ENCODE assay signal across 10 cellular contexts in genomic region chr14:31204593-31205534, GRCh38. TPM values are rescaled to one million over a fixed set of nuclear protein-coding genes. Genes with fewer than 3 reads are reported as not detected.
DNase-seq lines count a peak whose midpoint lies in the region; ATAC-seq and TF ChIP-seq lines count a peak whose summit lies in the region.
"Had no signal": no experiment of that assay in that cellular context is flagged by ENCODE, and none has a peak within 500 bp of the region (broad histone marks: within the 10 kb centered on the region; RNA-seq: fewer than 3 reads in every experiment).

No MANE protein-coding gene starts in this region.

- intact Hi-C loops in head of caudate nucleus (cut with DNase I) = loop anchor here (5.0 kb wide), 1 partner anchor 178 kb away; the partner anchor contains the start of genes AP4S1 and STRN3

- peaks cover 21% of the 10 kb centered on the region for H3K36me3 ChIP-seq in CD4-positive, CD25-positive, alpha-beta regulatory T cell (ENCODE audit: control insufficient read depth, insufficient read depth, low read length)
- peaks cover 4% of the 10 kb centered on the region for H3K36me3 ChIP-seq in ectodermal cell (ENCODE audit: control insufficient read depth, insufficient read depth, low read length)

- POLR2A ChIA-PET in RWPE1 (lab: Yijun Ruan, JAX; ENCODE audit: low non-redundant PET) = no interaction called here

- no peak for ATAC-seq in CD4-positive, CD25-positive, alpha-beta regulatory T cell (ENCODE audit: low read depth in 2 of 2)

- H3K27me3 Mint-ChIP-seq in CD4-positive, CD25-positive, alpha-beta regulatory T cell = peaks cover 8% of the 10 kb centered on the region
- no peaks in the 10 kb centered on the region for H3K27me3 Mint-ChIP-seq in nephron progenitor cell (ENCODE audit: low read depth, poor library complexity)

- CTCF ChIA-PET in RWPE1 (lab: Yijun Ruan, JAX) = interaction anchor here (0.7 kb wide), 1 partner anchor 174 kb away, joined by 3 read pairs; no protein-coding TSS in a partner anchor

- peaks cover 35% of the 10 kb centered on the region for H3K36me3 Mint-ChIP-seq in CD4-positive, CD25-positive, alpha-beta regulatory T cell
- peaks cover 51% of the 10 kb centered on the region for H3K36me3 Mint-ChIP-seq in nephron progenitor cell (ENCODE audit: low read depth)

- no peak for TF ChIP-seq POLR2A in NB4 (IDR thresholded peaks at IDR 0.05; ENCODE audit: extremely low read depth, insufficient read length)

- no peak for DNase-seq in CD4-positive, CD25-positive, alpha-beta regulatory T cell
- DNase-seq in NB4 (ENCODE audit: low read depth) (no peak), nephron progenitor cell (no peak), MV-4-11 (lab: John Stamatoyannopoulos, UW) (no peak), head of caudate nucleus (no peak), HPDE6-E6E7 (ENCODE audit: extremely low spot score) (no peak), RWPE1 (ENCODE audit: low spot score) (no peak)
- DNase-seq: activated gamma-delta T cell treated with Interleukin-2 at 50 U/mL for 16 hours, substantia nigra had no signal

- no peaks in the 10 kb centered on the region for H3K27me3 ChIP-seq in CD4-positive, CD25-positive, alpha-beta regulatory T cell (ENCODE audit: control insufficient read depth, insufficient read depth, low read length)
- H3K27me3 ChIP-seq in ectodermal cell (ENCODE audit: control insufficient read depth, insufficient read depth, low read length, poor library complexity, severe bottlenecking) = no peaks in the 10 kb centered on the region

- TF ChIP-seq CTCF in NB4 (IDR thresholded peaks at IDR 0.05; ENCODE audit: low read depth, low read length) (no peak), nephron progenitor cell (IDR thresholded peaks at IDR 0.05) (no peak), RWPE1 (conservative IDR thresholded peaks at IDR 0.05; ENCODE audit: low read depth) (no peak)

- H3K9me3 ChIP-seq in CD4-positive, CD25-positive, alpha-beta regulatory T cell (ENCODE audit: control insufficient read depth in 2 of 2, low read length in 2 of 2) = no peaks in the 10 kb centered on the region
- no peaks in the 10 kb centered on the region for H3K9me3 ChIP-seq in ectodermal cell (ENCODE audit: control insufficient read depth, low read length)

- peaks cover 29 to 73% (median 53%) of the 10 kb centered on the region in 4 donors for H3K4me1 Mint-ChIP-seq in CD4-positive, CD25-positive, alpha-beta regulatory T cell
- peaks cover 44% of the 10 kb centered on the region for H3K4me1 Mint-ChIP-seq in nephron progenitor cell

- peak overlapping the region; percentile 91 for H3K4me3 ChIP-seq in CD4-positive, CD25-positive, alpha-beta regulatory T cell (ENCODE audit: low read depth, low read length)
- H3K4me3 ChIP-seq in NB4 (ENCODE audit: low read depth, low read length) (peak overlapping the region; percentile 96), ectodermal cell (ENCODE audit: insufficient read depth, low read depth, low read length) (peak overlapping the region; percentile 74)

- WGBS in ectodermal cell, 2 experiments = 78 to 95% methylated on average over 3 of the region's 3 CpGs

- H3K4me3 Mint-ChIP-seq in CD4-positive, CD25-positive, alpha-beta regulatory T cell = peak overlapping the region; percentile 85 to 92 (median 89)
- H3K4me3 Mint-ChIP-seq in nephron progenitor cell = peak overlapping the region; percentile 90

- H3K27ac Mint-ChIP-seq in CD4-positive, CD25-positive, alpha-beta regulatory T cell = peak overlapping the region in 1 of 3 donors; percentile 65
- no peak overlapping the region for H3K27ac Mint-ChIP-seq in nephron progenitor cell

- peaks cover 37% of the 10 kb centered on the region for H3K4me1 ChIP-seq in CD4-positive, CD25-positive, alpha-beta regulatory T cell (ENCODE audit: control insufficient read depth, insufficient read depth, low read length, poor library complexity, severe bottlenecking)
- peaks cover 5% of the 10 kb centered on the region for H3K4me1 ChIP-seq in ectodermal cell (ENCODE audit: control insufficient read depth, insufficient read depth, low read length)

- peak overlapping the region; percentile 21 for H3K27ac ChIP-seq in CD4-positive, CD25-positive, alpha-beta regulatory T cell (ENCODE audit: insufficient read depth, low read length, poor library complexity, severe bottlenecking)
- H3K27ac ChIP-seq in ectodermal cell (ENCODE audit: insufficient read depth, low read depth, low read length, poor library complexity, severe bottlenecking) (no peak overlapping the region), RWPE1 (no peak overlapping the region)

- H3K9me3 Mint-ChIP-seq in CD4-positive, CD25-positive, alpha-beta regulatory T cell = peaks cover 0 to 2% (median 0%) of the 10 kb centered on the region in 7 donors
- peaks cover 6% of the 10 kb centered on the region for H3K9me3 Mint-ChIP-seq in nephron progenitor cell

RNA-seq across cellular contexts. Expression of gene HECTD1, which starts 2.7 kb away (rescaled TPM):
- 172 TPM for total RNA-seq in CD4-positive, CD25-positive, alpha-beta regulatory T cell
- polyA plus RNA-seq in CD4-positive, CD25-positive, alpha-beta regulatory T cell = 10 to 100 TPM; 25.3 to 29.3 (median 27.0) TPM
- 96.5 TPM for polyA plus RNA-seq in ectodermal cell (2013, experiment 1 of 4)
- 108 TPM for polyA plus RNA-seq in ectodermal cell (2013, experiment 2 of 4)
- 71.1 TPM for polyA plus RNA-seq in ectodermal cell (2013, experiment 3 of 4)
- polyA plus RNA-seq in ectodermal cell (2013, experiment 4 of 4) = 77.1 TPM
